Comparison of ENCODE assay signal across 1 cellular context in the genomic region with DNA sequence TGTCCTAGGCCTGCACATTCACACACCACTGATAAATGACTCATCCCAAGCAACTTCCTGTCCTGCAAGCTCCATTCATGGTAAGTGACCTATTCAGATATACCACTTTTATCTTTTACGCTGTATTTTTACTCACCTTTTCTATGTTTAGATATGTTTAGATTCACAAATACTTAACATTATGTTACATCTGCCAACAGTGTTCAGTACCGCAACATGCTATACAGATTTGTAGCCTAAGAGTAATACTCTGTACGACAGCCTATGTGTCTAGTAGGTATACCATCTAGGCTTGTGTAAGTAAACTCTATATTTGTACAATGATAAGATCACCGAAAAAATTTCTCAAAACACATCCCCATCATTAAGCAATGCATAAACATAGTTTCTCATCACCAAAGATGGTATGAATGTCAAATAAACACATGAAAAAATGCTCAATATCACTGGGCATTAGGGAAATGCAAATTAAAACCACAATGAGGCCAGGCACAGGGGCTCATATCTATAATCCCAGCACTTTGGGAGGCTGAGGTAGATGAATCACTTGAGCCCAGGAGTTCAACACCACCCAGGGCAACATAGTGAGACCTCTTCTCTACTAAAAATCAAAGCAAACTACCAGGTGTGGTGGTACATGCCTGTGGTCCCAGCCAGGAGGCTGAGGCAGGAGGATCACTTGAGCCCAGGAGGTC.
A peak's percentile ranks its signal among the peaks of the same experiment; 100 is the strongest.
TF ChIP-seq lines count a peak whose summit lies in the region.

No MANE protein-coding gene starts in this region.

TF ChIP-seq in K562, 482 proteins besides CTCF, POLR2A, EP300 and RAD21 (continued from another document and continues in another):
- TF ChIP-seq CEBPZ (IDR thresholded peaks at IDR 0.05; ENCODE audit: borderline replicate concordance, low read depth, low read length) (no peak), ZNF589 (CRISPR knock-in tag; IDR thresholded peaks at IDR 0.05; ENCODE audit: low read depth) (no peak), HNRNPLL (IDR thresholded peaks at IDR 0.05; ENCODE audit: low read depth, low read length, poor library complexity, severe bottlenecking) (no peak), MIER1 (IDR thresholded peaks at IDR 0.05; ENCODE audit: low read depth) (no peak), ZNF12 (CRISPR knock-in tag; IDR thresholded peaks at IDR 0.05) (no peak), ZNF76 (CRISPR knock-in tag; IDR thresholded peaks at IDR 0.05; ENCODE audit: borderline replicate concordance) (no peak), TRIM28 (IDR thresholded peaks at IDR 0.05) (peak; percentile 76; the same call in 1 of the 2 replicates), GTF2E2 (tag; IDR thresholded peaks at IDR 0.05) (no peak), ZNF217 (CRISPR knock-in tag; IDR thresholded peaks at IDR 0.05) (no peak), PHF8 (IDR thresholded peaks at IDR 0.05; ENCODE audit: borderline replicate concordance, low read length) (no peak), ID3 (CRISPR knock-in tag; IDR thresholded peaks at IDR 0.05) (no peak), ID3 (tag; IDR thresholded peaks at IDR 0.05) (no peak), SP2 (IDR thresholded peaks at IDR 0.05; ENCODE audit: extremely low read depth, low read depth, low read length, poor library complexity, severe bottlenecking) (no peak), EWSR1 (IDR thresholded peaks at IDR 0.05; ENCODE audit: borderline replicate concordance, low read depth, partially characterized antibody) (no peak), E2F3 (CRISPR knock-in tag; IDR thresholded peaks at IDR 0.05) (no peak), ZBTB8A (IDR thresholded peaks at IDR 0.05; ENCODE audit: partially characterized antibody) (no peak), ARHGAP35 (IDR thresholded peaks at IDR 0.05; ENCODE audit: partially characterized antibody) (no peak), NELFE (IDR thresholded peaks at IDR 0.05; ENCODE audit: insufficient read depth, insufficient read length) (no peak), OTX1 (CRISPR knock-in tag; IDR thresholded peaks at IDR 0.05) (no peak), ELK1 (CRISPR knock-in tag; IDR thresholded peaks at IDR 0.05) (no peak), HSF4 (CRISPR knock-in tag; IDR thresholded peaks at IDR 0.05; ENCODE audit: borderline replicate concordance) (no peak), SIN3A (IDR thresholded peaks at IDR 0.05; ENCODE audit: borderline replicate concordance in 2 of 2, control insufficient read depth in 1 of 2, low read depth in 2 of 2, low read length in 2 of 2) (no peak), HDAC6 (IDR thresholded peaks at IDR 0.05; ENCODE audit: low read depth, low read length) (no peak), TCF3 (CRISPR knock-in tag; IDR thresholded peaks at IDR 0.05) (peak; percentile 82), SUPT5H (IDR thresholded peaks at IDR 0.05) (no peak), LCOR (CRISPR knock-in tag; IDR thresholded peaks at IDR 0.05) (no peak), MYNN (IDR thresholded peaks at IDR 0.05) (no peak), MYNN (CRISPR knock-in tag; IDR thresholded peaks at IDR 0.05) (no peak), KDM4B (IDR thresholded peaks at IDR 0.05; ENCODE audit: borderline replicate concordance in 2 of 2, low read depth in 1 of 2) (no peak), YBX1 (IDR thresholded peaks at IDR 0.05) (no peak), ZFPM2 (CRISPR knock-in tag; IDR thresholded peaks at IDR 0.05) (no peak), RB1 (IDR thresholded peaks at IDR 0.05; ENCODE audit: low read depth) (no peak), MEIS2 (IDR thresholded peaks at IDR 0.05; ENCODE audit: partially characterized antibody) (peak; percentile 33), FOXJ3 (CRISPR knock-in tag; IDR thresholded peaks at IDR 0.05) (no peak), XRCC3 (IDR thresholded peaks at IDR 0.05) (no peak), E2F5 (CRISPR knock-in tag; IDR thresholded peaks at IDR 0.05) (no peak), RAD51 (IDR thresholded peaks at IDR 0.05; ENCODE audit: borderline replicate concordance, low read depth) (no peak), PRPF4 (IDR thresholded peaks at IDR 0.05; ENCODE audit: insufficient read depth, low read depth, low read length, poor library complexity, severe bottlenecking) (no peak), NCOA1 (IDR thresholded peaks at IDR 0.05; ENCODE audit: low read depth) (no peak; the same call in 1 of the 2 replicates), RBM17 (IDR thresholded peaks at IDR 0.05; ENCODE audit: borderline replicate concordance, low read depth, low read length) (no peak), ELF4 (CRISPR knock-in tag; IDR thresholded peaks at IDR 0.05) (no peak), TSC22D4 (tag; IDR thresholded peaks at IDR 0.05) (no peak), NR1H2 (CRISPR knock-in tag; IDR thresholded peaks at IDR 0.05) (no peak)
- TF ChIP-seq, protein P1, sequence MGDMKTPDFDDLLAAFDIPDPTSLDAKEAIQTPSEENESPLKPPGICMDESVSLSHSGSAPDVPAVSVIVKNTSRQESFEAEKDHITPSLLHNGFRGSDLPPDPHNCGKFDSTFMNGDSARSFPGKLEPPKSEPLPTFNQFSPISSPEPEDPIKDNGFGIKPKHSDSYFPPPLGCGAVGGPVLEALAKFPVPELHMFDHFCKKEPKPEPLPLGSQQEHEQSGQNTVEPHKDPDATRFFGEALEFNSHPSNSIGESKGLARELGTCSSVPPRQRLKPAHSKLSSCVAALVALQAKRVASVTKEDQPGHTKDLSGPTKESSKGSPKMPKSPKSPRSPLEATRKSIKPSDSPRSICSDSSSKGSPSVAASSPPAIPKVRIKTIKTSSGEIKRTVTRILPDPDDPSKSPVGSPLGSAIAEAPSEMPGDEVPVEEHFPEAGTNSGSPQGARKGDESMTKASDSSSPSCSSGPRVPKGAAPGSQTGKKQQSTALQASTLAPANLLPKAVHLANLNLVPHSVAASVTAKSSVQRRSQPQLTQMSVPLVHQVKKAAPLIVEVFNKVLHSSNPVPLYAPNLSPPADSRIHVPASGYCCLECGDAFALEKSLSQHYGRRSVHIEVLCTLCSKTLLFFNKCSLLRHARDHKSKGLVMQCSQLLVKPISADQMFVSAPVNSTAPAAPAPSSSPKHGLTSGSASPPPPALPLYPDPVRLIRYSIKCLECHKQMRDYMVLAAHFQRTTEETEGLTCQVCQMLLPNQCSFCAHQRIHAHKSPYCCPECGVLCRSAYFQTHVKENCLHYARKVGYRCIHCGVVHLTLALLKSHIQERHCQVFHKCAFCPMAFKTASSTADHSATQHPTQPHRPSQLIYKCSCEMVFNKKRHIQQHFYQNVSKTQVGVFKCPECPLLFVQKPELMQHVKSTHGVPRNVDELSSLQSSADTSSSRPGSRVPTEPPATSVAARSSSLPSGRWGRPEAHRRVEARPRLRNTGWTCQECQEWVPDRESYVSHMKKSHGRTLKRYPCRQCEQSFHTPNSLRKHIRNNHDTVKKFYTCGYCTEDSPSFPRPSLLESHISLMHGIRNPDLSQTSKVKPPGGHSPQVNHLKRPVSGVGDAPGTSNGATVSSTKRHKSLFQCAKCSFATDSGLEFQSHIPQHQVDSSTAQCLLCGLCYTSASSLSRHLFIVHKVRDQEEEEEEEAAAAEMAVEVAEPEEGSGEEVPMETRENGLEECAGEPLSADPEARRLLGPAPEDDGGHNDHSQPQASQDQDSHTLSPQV (IDR thresholded peaks at IDR 0.05), result peak; percentile 63; the same call in 1 of the 2 replicates
- TF ChIP-seq, protein P2, sequence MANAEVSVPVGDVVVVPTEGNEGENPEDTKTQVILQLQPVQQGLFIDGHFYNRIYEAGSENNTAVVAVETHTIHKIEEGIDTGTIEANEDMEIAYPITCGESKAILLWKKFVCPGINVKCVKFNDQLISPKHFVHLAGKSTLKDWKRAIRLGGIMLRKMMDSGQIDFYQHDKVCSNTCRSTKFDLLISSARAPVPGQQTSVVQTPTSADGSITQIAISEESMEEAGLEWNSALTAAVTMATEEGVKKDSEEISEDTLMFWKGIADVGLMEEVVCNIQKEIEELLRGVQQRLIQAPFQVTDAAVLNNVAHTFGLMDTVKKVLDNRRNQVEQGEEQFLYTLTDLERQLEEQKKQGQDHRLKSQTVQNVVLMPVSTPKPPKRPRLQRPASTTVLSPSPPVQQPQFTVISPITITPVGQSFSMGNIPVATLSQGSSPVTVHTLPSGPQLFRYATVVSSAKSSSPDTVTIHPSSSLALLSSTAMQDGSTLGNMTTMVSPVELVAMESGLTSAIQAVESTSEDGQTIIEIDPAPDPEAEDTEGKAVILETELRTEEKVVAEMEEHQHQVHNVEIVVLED (CRISPR knock-in tag; IDR thresholded peaks at IDR 0.05), result no peak
- TF ChIP-seq, protein P3, sequence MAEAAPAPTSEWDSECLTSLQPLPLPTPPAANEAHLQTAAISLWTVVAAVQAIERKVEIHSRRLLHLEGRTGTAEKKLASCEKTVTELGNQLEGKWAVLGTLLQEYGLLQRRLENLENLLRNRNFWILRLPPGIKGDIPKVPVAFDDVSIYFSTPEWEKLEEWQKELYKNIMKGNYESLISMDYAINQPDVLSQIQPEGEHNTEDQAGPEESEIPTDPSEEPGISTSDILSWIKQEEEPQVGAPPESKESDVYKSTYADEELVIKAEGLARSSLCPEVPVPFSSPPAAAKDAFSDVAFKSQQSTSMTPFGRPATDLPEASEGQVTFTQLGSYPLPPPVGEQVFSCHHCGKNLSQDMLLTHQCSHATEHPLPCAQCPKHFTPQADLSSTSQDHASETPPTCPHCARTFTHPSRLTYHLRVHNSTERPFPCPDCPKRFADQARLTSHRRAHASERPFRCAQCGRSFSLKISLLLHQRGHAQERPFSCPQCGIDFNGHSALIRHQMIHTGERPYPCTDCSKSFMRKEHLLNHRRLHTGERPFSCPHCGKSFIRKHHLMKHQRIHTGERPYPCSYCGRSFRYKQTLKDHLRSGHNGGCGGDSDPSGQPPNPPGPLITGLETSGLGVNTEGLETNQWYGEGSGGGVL (CRISPR knock-in tag; IDR thresholded peaks at IDR 0.05), result no peak
- TF ChIP-seq, protein P4, sequence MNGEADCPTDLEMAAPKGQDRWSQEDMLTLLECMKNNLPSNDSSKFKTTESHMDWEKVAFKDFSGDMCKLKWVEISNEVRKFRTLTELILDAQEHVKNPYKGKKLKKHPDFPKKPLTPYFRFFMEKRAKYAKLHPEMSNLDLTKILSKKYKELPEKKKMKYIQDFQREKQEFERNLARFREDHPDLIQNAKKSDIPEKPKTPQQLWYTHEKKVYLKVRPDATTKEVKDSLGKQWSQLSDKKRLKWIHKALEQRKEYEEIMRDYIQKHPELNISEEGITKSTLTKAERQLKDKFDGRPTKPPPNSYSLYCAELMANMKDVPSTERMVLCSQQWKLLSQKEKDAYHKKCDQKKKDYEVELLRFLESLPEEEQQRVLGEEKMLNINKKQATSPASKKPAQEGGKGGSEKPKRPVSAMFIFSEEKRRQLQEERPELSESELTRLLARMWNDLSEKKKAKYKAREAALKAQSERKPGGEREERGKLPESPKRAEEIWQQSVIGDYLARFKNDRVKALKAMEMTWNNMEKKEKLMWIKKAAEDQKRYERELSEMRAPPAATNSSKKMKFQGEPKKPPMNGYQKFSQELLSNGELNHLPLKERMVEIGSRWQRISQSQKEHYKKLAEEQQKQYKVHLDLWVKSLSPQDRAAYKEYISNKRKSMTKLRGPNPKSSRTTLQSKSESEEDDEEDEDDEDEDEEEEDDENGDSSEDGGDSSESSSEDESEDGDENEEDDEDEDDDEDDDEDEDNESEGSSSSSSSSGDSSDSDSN (IDR thresholded peaks at IDR 0.05; ENCODE audit: borderline replicate concordance in 1 of 2, low read depth in 2 of 2, low read length in 2 of 2), result no peak
